18 cellular contexts compared by ENCODE assay signal in genomic region chr16:2253293-2253692, GRCh38. TPM values are rescaled to one million over a fixed set of nuclear protein-coding genes. Genes with fewer than 3 reads are reported as not detected.
DNase-seq lines count a peak whose midpoint lies in the region; ATAC-seq, FAIRE-seq and TF ChIP-seq lines count a peak whose summit lies in the region.
"Had no signal": no experiment of that assay in that cellular context is flagged by ENCODE, and none has a peak within 500 bp of the region (broad histone marks: within the 10 kb centered on the region; RNA-seq: fewer than 3 reads in every experiment).

No MANE protein-coding gene starts in this region.

- TF ChIP-seq CTCF in PC-3 (conservative IDR thresholded peaks at IDR 0.05; ENCODE audit: low read depth, low read length) = no peak
- no peak for TF ChIP-seq CTCF in H1 (IDR thresholded peaks at IDR 0.05; ENCODE audit: control extremely low read depth in 1 of 3, insufficient read depth in 1 of 3, low read depth in 1 of 3, low read length in 3 of 3)
- TF ChIP-seq CTCF in smooth muscle cell (IDR thresholded peaks at IDR 0.05; ENCODE audit: borderline replicate concordance, insufficient read depth, poor library complexity, severe bottlenecking) = no peak
- no peak for TF ChIP-seq CTCF in brain microvascular endothelial cell (IDR thresholded peaks at IDR 0.05; ENCODE audit: low read depth, low read length, missing control alignments)

- no peak overlapping the region for H4K8ac ChIP-seq in H1 (ENCODE audit: extremely low read depth, insufficient read depth, low read length)

- POLR2A ChIA-PET in PC-3 (lab: Charles Lee; ENCODE audit: unreplicated experiment) = no interaction called here
- POLR2A ChIA-PET in H1 (lab: Charles Lee; ENCODE audit: partially characterized antibody) = interaction anchor here (0.6 to 13.9 kb wide), 11 partner anchors 13 to 262 kb away, joined by 3 to 228 read pairs (median 9); partner anchors contain the start of genes DNASE1L2, E4F1, RNPS1 and TRAF7

- H3K9me3 ChIP-seq in PC-3 (ENCODE audit: low read length) (no peaks in the 10 kb centered on the region), H1 (ENCODE audit: insufficient read depth in 2 of 2, low read depth in 1 of 2, low read length in 1 of 2) (no peaks in the 10 kb centered on the region), smooth muscle cell (replicated peaks; ENCODE audit: low read depth) (no peaks in the 10 kb centered on the region)
- H3K9me3 ChIP-seq: body of pancreas, sigmoid colon had no signal

- no peak overlapping the region for H3K4me3 ChIP-seq in PC-3 (ENCODE audit: low read length)
- no peak overlapping the region for H3K4me3 ChIP-seq in H1 (ENCODE audit: extremely low read depth in 1 of 4, insufficient read depth in 2 of 4, low read depth in 3 of 4, low read length in 4 of 4)
- H3K4me3 ChIP-seq in smooth muscle cell = no peak overlapping the region
- H3K4me3 ChIP-seq in brain microvascular endothelial cell (ENCODE audit: low read depth, low read length) = no peak overlapping the region
- H3K4me3 ChIP-seq: body of pancreas, sigmoid colon had no signal

- peaks cover 23% of the 10 kb centered on the region for H3K36me3 ChIP-seq in PC-3 (ENCODE audit: low read depth, low read length)
- peaks cover 27 to 61% (median 47%) of the 10 kb centered on the region in 4 experiments for H3K36me3 ChIP-seq in H1 (ENCODE audit: control insufficient read depth in 2 of 4, insufficient read depth in 4 of 4, low read length in 3 of 4)
- H3K36me3 ChIP-seq in smooth muscle cell (ENCODE audit: low read depth) = peaks cover 5% of the 10 kb centered on the region
- H3K36me3 ChIP-seq in brain microvascular endothelial cell (replicated peaks) = peaks cover 55% of the 10 kb centered on the region

- H3K23me2 ChIP-seq in H1 (ENCODE audit: low read depth, low read length) = peaks cover 5% of the 10 kb centered on the region; the same call in 1 of the 2 replicates

- peaks cover 9% of the 10 kb centered on the region for H3K4me1 ChIP-seq in PC-3 (ENCODE audit: insufficient read depth, low read length)
- H3K4me1 ChIP-seq in H1 (replicated peaks in 1 of 4; ENCODE audit: control insufficient read depth in 3 of 4, insufficient read depth in 4 of 4, low read length in 3 of 4) = peaks cover 4 to 6% (median 5%) of the 10 kb centered on the region in 4 experiments; a peak in 6 of 7 replicates
- H3K4me1 ChIP-seq in smooth muscle cell (ENCODE audit: low read depth) = peaks cover 11% of the 10 kb centered on the region

- H3K9ac ChIP-seq in PC-3 (ENCODE audit: low read length) (no peak overlapping the region), H1 (replicated peaks in 1 of 4; ENCODE audit: extremely low read depth in 1 of 4, low read depth in 3 of 4, low read length in 3 of 4) (no peak overlapping the region), smooth muscle cell (ENCODE audit: low read depth) (no peak overlapping the region)

- TF ChIP-seq POLR2A in H1 (IDR thresholded peaks at IDR 0.05; ENCODE audit: control extremely low read depth in 1 of 2, low read depth in 2 of 2, low read length in 2 of 2) = no peak

- peaks cover 4% of the 10 kb centered on the region for H3F3A ChIP-seq in PC-3 (ENCODE audit: low read length, unreplicated experiment)
- H3F3A ChIP-seq in smooth muscle cell (ENCODE audit: low read depth) = peaks cover 27% of the 10 kb centered on the region

- no peak overlapping the region for H3K23ac ChIP-seq in H1 (ENCODE audit: insufficient read length)

- H3K79me2 ChIP-seq in PC-3 (ENCODE audit: low read length) (peaks cover 25% of the 10 kb centered on the region), H1 (ENCODE audit: control insufficient read depth in 1 of 2, insufficient read depth in 2 of 2, low read length in 2 of 2) (peaks cover 0 to 29% of the 10 kb centered on the region in 2 experiments; a peak in 2 of 4 replicates), smooth muscle cell (ENCODE audit: low read depth) (peaks cover 26% of the 10 kb centered on the region)

- TF ChIP-seq EP300 in H1 (IDR thresholded peaks at IDR 0.05; ENCODE audit: borderline replicate concordance in 1 of 2, low read depth in 2 of 2, low read length in 2 of 2) = no peak

- CTCF ChIA-PET in activated CD8-positive, alpha-beta memory T cell treated with anti-CD3 and anti-CD28 coated beads, Interleukin-2, amount 10 ng/mL, durations not matched to agents 7 days and 5 days (lab: Charles Lee) = interaction anchor here (0.7 to 4.1 kb wide), 3 partner anchors 9 to 27 kb away, joined by 3 to 18 read pairs (median 8); no protein-coding TSS in a partner anchor
- CTCF ChIA-PET in PC-3 (lab: Charles Lee) (no interaction called here), H1 (lab: Charles Lee; ENCODE audit: partially characterized antibody) (interaction anchor here (1.1 to 2.6 kb wide), 7 partner anchors 10 to 174 kb away, joined by 3 to 10 read pairs (median 4); no protein-coding TSS in a partner anchor)

- ATAC-seq in activated CD8-positive, alpha-beta memory T cell treated with anti-CD3 and anti-CD28 coated beads, Interleukin-2, amount 10 ng/mL, durations not matched to agents 7 days and 5 days = no peak
- ATAC-seq in PC-3 = no peak
- ATAC-seq: activated T-cell treated with anti-CD3 and anti-CD28 coated beads, Interleukin-2, amount 50 U/mL, for 72 hours; body of pancreas had no signal

- no peaks in the 10 kb centered on the region for H3K9me2 ChIP-seq in PC-3 (replicated peaks; ENCODE audit: low read length)

- no peak overlapping the region; the same call in 1 of the 2 replicates for H2BK5ac ChIP-seq in H1 (ENCODE audit: low read depth, low read length)

- no peaks in the 10 kb centered on the region for H3K27me3 ChIP-seq in PC-3 (ENCODE audit: low read length)
- no peaks in the 10 kb centered on the region for H3K27me3 ChIP-seq in H1 (replicated peaks in 1 of 4; ENCODE audit: control insufficient read depth in 3 of 4, extremely low read depth in 1 of 4, insufficient read depth in 3 of 4, low read length in 3 of 4)
- no peaks in the 10 kb centered on the region for H3K27me3 ChIP-seq in smooth muscle cell (ENCODE audit: low read depth)
- H3K27me3 ChIP-seq in brain microvascular endothelial cell (replicated peaks) = no peaks in the 10 kb centered on the region
- H3K27me3 ChIP-seq: body of pancreas, sigmoid colon had no signal

- H3K27ac ChIP-seq in PC-3 (ENCODE audit: low read length) (no peak overlapping the region), H1 (ENCODE audit: low read depth, low read length) (no peak overlapping the region), smooth muscle cell (ENCODE audit: low read depth) (peak overlapping the region; percentile 73), brain microvascular endothelial cell (no peak overlapping the region)

- no peak overlapping the region for H3K4me3 Mint-ChIP-seq in activated CD8-positive, alpha-beta memory T cell treated with anti-CD3 and anti-CD28 coated beads, Interleukin-2, amount 10 ng/mL, durations not matched to agents 7 days and 5 days
- H3K4me3 Mint-ChIP-seq: activated T-cell treated with anti-CD3 and anti-CD28 coated beads, Interleukin-2, amount 50 U/mL, for 72 hours had no signal

- H4K20me1 ChIP-seq in PC-3 (ENCODE audit: low read length) = 0 out of 2 replicates have a peak, but pooled peaks cover 8% of the 10 kb centered on the region
- H4K20me1 ChIP-seq in H1 (replicated peaks in 1 of 2; ENCODE audit: control insufficient read depth in 1 of 2, insufficient read depth in 2 of 2, low read length in 2 of 2) = peaks cover 15 to 18% of the 10 kb centered on the region in 2 experiments
- peaks cover 34% of the 10 kb centered on the region for H4K20me1 ChIP-seq in smooth muscle cell (ENCODE audit: low read depth)

- no peak overlapping the region for H3K18ac ChIP-seq in H1 (ENCODE audit: extremely low read depth, low read length)

- H3K79me1 ChIP-seq in H1 (ENCODE audit: low read depth, low read length) = peaks cover 8% of the 10 kb centered on the region; the same call in 1 of the 2 replicates

- in situ Hi-C loops in brain microvascular endothelial cell (cut with HindIII; ENCODE audit: low pct_ligation_motif_present, low sequenced_read_pairs) = no loop called here

- H2BK12ac ChIP-seq in H1 (ENCODE audit: low read depth, low read length) = no peak overlapping the region

- H3K4me2 ChIP-seq in PC-3 (ENCODE audit: low read length) (no peak overlapping the region), H1 (ENCODE audit: insufficient read depth in 1 of 2, low read depth in 2 of 2, low read length in 2 of 2) (no peak overlapping the region), smooth muscle cell (no peak overlapping the region)

- no peak overlapping the region for H4K91ac ChIP-seq in H1 (replicated peaks; ENCODE audit: insufficient read length, low read length)

- no peak overlapping the region for H2AK5ac ChIP-seq in H1 (ENCODE audit: low read depth, low read length)

- H2BK15ac ChIP-seq in H1 (ENCODE audit: low read length) = no peak overlapping the region

- no peak overlapping the region for H2BK120ac ChIP-seq in H1 (replicated peaks; ENCODE audit: low read depth, low read length)

- H3K4ac ChIP-seq in H1 (replicated peaks; ENCODE audit: insufficient read length, low read depth, low read length) = no peak overlapping the region

- TSS peak; percentile 21 for BruUV-seq in PC-3 (replicated peaks; lab: Mats Ljungman, UMichigan)

- intact Hi-C loops in PC-3 (cut with micrococcal nuclease) = no loop called here

- H3K14ac ChIP-seq in H1 (ENCODE audit: insufficient read length) = no peak overlapping the region

- H3K36me3 Mint-ChIP-seq in activated CD8-positive, alpha-beta memory T cell treated with anti-CD3 and anti-CD28 coated beads, Interleukin-2, amount 10 ng/mL, durations not matched to agents 7 days and 5 days = peaks cover 47% of the 10 kb centered on the region

- no peak overlapping the region for H2BK20ac ChIP-seq in H1 (ENCODE audit: low read length)

- no peak overlapping the region for H4K5ac ChIP-seq in H1 (ENCODE audit: insufficient read length, low read depth, low read length)

- H3K56ac ChIP-seq in H1 (replicated peaks; ENCODE audit: insufficient read length, low read depth, low read length) = no peak overlapping the region

- H3K4me1 Mint-ChIP-seq in activated CD8-positive, alpha-beta memory T cell treated with anti-CD3 and anti-CD28 coated beads, Interleukin-2, amount 10 ng/mL, durations not matched to agents 7 days and 5 days = peaks cover 11% of the 10 kb centered on the region

- no peak overlapping the region for H2AFZ ChIP-seq in PC-3 (ENCODE audit: low read length)
- no peak overlapping the region for H2AFZ ChIP-seq in H1 (ENCODE audit: low read length)
- no peak overlapping the region for H2AFZ ChIP-seq in smooth muscle cell (ENCODE audit: low read depth)

- peak overlapping the region; percentile 36 for H3K27ac Mint-ChIP-seq in activated CD8-positive, alpha-beta memory T cell treated with anti-CD3 and anti-CD28 coated beads, Interleukin-2, amount 10 ng/mL, durations not matched to agents 7 days and 5 days
- H3K27ac Mint-ChIP-seq: activated T-cell treated with anti-CD3 and anti-CD28 coated beads, Interleukin-2, amount 50 U/mL, for 72 hours had no signal

- H3K9me3 Mint-ChIP-seq in activated CD8-positive, alpha-beta memory T cell treated with anti-CD3 and anti-CD28 coated beads, Interleukin-2, amount 10 ng/mL, durations not matched to agents 7 days and 5 days (ENCODE audit: low read depth) = no peaks in the 10 kb centered on the region
- H3K9me3 Mint-ChIP-seq: activated T-cell treated with anti-CD3 and anti-CD28 coated beads, Interleukin-2, amount 50 U/mL, for 72 hours had no signal

- FAIRE-seq in H1 (lab: Jason Lieb, UNC) = no peak
- FAIRE-seq: D721Med had no signal

- H3K27me3 Mint-ChIP-seq in activated CD8-positive, alpha-beta memory T cell treated with anti-CD3 and anti-CD28 coated beads, Interleukin-2, amount 10 ng/mL, durations not matched to agents 7 days and 5 days = no peaks in the 10 kb centered on the region

- WGBS in H1 (ENCODE audit: extremely low coverage in 1 of 2, insufficient coverage in 1 of 2, insufficient read length in 1 of 2, insufficient replicate concordance in 2 of 2, low coverage in 1 of 2, low lambda C conversion rate in 2 of 2, missing lambda C conversion rate in 1 of 2), 2 experiments = 91% methylated on average over 10 of the region's 11 CpGs; no CpG with 5 or more reads in 1 of the 2 experiments
- 95% methylated on average over 11 of the region's 11 CpGs for WGBS in smooth muscle cell (ENCODE audit: low lambda C conversion rate)

- no peak for TF ChIP-seq RAD21 in H1 (IDR thresholded peaks at IDR 0.05 in 1 of 2, conservative IDR thresholded peaks at IDR 0.05 in 1 of 2; ENCODE audit: low read depth in 2 of 2, low read length in 2 of 2)

- DNase-seq in activated CD8-positive, alpha-beta memory T cell treated with anti-CD3 and anti-CD28 coated beads, Interleukin-2, amount 10 ng/mL, durations not matched to agents 7 days and 5 days = no peak
- no peak for DNase-seq in activated CD8-positive, alpha-beta memory T cell treated with anti-CD3 and anti-CD28 coated beads for 24 hours
- no peak for DNase-seq in PC-3
- DNase-seq in H1 (ENCODE audit: low read depth in 1 of 2, low spot score in 2 of 2) = no peak
- DNase-seq in smooth muscle cell (lab: John Stamatoyannopoulos, UW; ENCODE audit: unreplicated experiment) = no peak
- DNase-seq in NCI-H1092 (lab: John Stamatoyannopoulos, UW) = no peak
- no peak for DNase-seq in NCI-H187 (lab: John Stamatoyannopoulos, UW)
- DNase-seq in brain microvascular endothelial cell = no peak
- DNase-seq: activated T-cell treated with anti-CD3 and anti-CD28 coated beads, Interleukin-2, amount 50 U/mL, for 72 hours; body of pancreas; effector CD8-positive, alpha-beta T cell; NCI-H1092 treated with DMSO at 0.1 percent for 48 hours; NCI-H524; sigmoid colon; stimulated activated CD4-positive, alpha-beta T cell treated with anti-CD3 and anti-CD28 coated beads, Interleukin-4, amount 100 ng/mL, for 4 hours; stimulated activated naive CD4-positive, alpha-beta T cell; SW 1271 had no signal

RNA-seq across cellular contexts. Expression of gene ECI1, which starts 1.9 kb away (rescaled TPM):
- total RNA-seq in activated CD8-positive, alpha-beta memory T cell treated with anti-CD3 and anti-CD28 coated beads, Interleukin-2, amount 10 ng/mL, durations not matched to agents 7 days and 5 days = 10 to 100 TPM; 48.9 to 57.3 TPM
- total RNA-seq in PC-3 (2014; rRNA removed) (71.7 and 90.5 TPM in 2 replicates), smooth muscle cell (23.6 and 45.7 TPM in 2 replicates)
- 79.5 and 80.0 TPM in 2 replicates for total RNA-seq in H1 (2021; fragmentation: NEBNext Ultra II Directional; extraction: Animal tissue kit (Norgen Biotek cat#: 25700))
- polyA plus RNA-seq in H1 (2011; rRNA removed) (151 and 154 TPM in 2 replicates), smooth muscle cell (86.9 and 89.2 TPM in 2 replicates)
- 133 TPM for polyA plus RNA-seq in H1 (2011; cell fraction: cytosol; rRNA removed)
- 128 TPM for polyA plus RNA-seq in H1 (2011; cell fraction: nucleus; rRNA removed)
- polyA plus RNA-seq in H1 (2012, experiment 1 of 2) = 67.8 to 120 TPM (median 104 TPM) in 4 replicates
- 83.0 TPM for polyA plus RNA-seq in H1 (2012, experiment 2 of 2)
- polyA plus RNA-seq in H1 (2013, experiment 1 of 2) = 59.9 TPM
- 52.9 TPM for polyA plus RNA-seq in H1 (2013, experiment 2 of 2)
- polyA minus RNA-seq in H1 (2011; rRNA and poly(A)+ RNA removed) = 20.6 and 24.2 TPM in 2 replicates
- polyA minus RNA-seq in H1 (2011; cell fraction: cytosol; rRNA and poly(A)+ RNA removed) = 42.8 TPM
- polyA minus RNA-seq in H1 (2011; cell fraction: nucleus; rRNA and poly(A)+ RNA removed) = 39.6 TPM

RNA-seq across cellular contexts. Expression of gene RNPS1, which starts 14.6 kb away (rescaled TPM):
- total RNA-seq in activated CD8-positive, alpha-beta memory T cell treated with anti-CD3 and anti-CD28 coated beads, Interleukin-2, amount 10 ng/mL, durations not matched to agents 7 days and 5 days = 100 to 1,000 TPM; 310 to 324 TPM
- total RNA-seq in PC-3 (2014; rRNA removed) (131 and 154 TPM in 2 replicates), smooth muscle cell (82.9 and 87.9 TPM in 2 replicates)
- 330 and 357 TPM in 2 replicates for total RNA-seq in H1 (2021; fragmentation: NEBNext Ultra II Directional; extraction: Animal tissue kit (Norgen Biotek cat#: 25700))
- polyA plus RNA-seq in H1 (2011; rRNA removed) (350 and 516 TPM in 2 replicates), smooth muscle cell (192 and 206 TPM in 2 replicates)
- polyA plus RNA-seq in H1 (2011; cell fraction: cytosol; rRNA removed) = 390 TPM
- 343 TPM for polyA plus RNA-seq in H1 (2011; cell fraction: nucleus; rRNA removed)
- polyA plus RNA-seq in H1 (2012, experiment 1 of 2) = 265 to 341 TPM (median 323 TPM) in 4 replicates
- polyA plus RNA-seq in H1 (2012, experiment 2 of 2) = 331 TPM
- polyA plus RNA-seq in H1 (2013, experiment 1 of 2) = 282 TPM
- 281 TPM for polyA plus RNA-seq in H1 (2013, experiment 2 of 2)
- polyA minus RNA-seq in H1 (2011; rRNA and poly(A)+ RNA removed) = 137 and 199 TPM in 2 replicates
- 150 TPM for polyA minus RNA-seq in H1 (2011; cell fraction: cytosol; rRNA and poly(A)+ RNA removed)
- 141 TPM for polyA minus RNA-seq in H1 (2011; cell fraction: nucleus; rRNA and poly(A)+ RNA removed)

RNA-seq across cellular contexts. Expression of gene DNASE1L2, which starts 17.0 kb away (rescaled TPM):
- total RNA-seq in activated CD8-positive, alpha-beta memory T cell treated with anti-CD3 and anti-CD28 coated beads, Interleukin-2, amount 10 ng/mL, durations not matched to agents 7 days and 5 days = 1 to 10 TPM; 1.5 to 2.0 TPM
- total RNA-seq in PC-3 (2014; rRNA removed) = 1.6 and 2.7 TPM in 2 replicates
- 0.19 and 0.35 TPM in 2 replicates for total RNA-seq in H1 (2021; fragmentation: NEBNext Ultra II Directional; extraction: Animal tissue kit (Norgen Biotek cat#: 25700))
- polyA plus RNA-seq in H1 (2011; rRNA removed) = 0.75 and 0.97 TPM in 2 replicates
- polyA plus RNA-seq in H1 (2011; cell fraction: cytosol; rRNA removed) = 0.41 TPM
- polyA plus RNA-seq in H1 (2011; cell fraction: nucleus; rRNA removed) = 2.0 TPM
- polyA plus RNA-seq in H1 (2012, experiment 1 of 2) = 0.20 to 0.64 TPM (median 0.42 TPM) in 4 replicates
- polyA plus RNA-seq in H1 (2012, experiment 2 of 2) = 0.24 TPM
- polyA plus RNA-seq in H1 (2013, experiment 1 of 2) = 0.28 TPM
- polyA plus RNA-seq in H1 (2013, experiment 2 of 2) = 0.22 TPM
- polyA minus RNA-seq in H1 (2011; rRNA and poly(A)+ RNA removed) = 0.09 and 0.12 TPM in 2 replicates
- not detected for polyA minus RNA-seq in H1 (2011; cell fraction: cytosol; rRNA and poly(A)+ RNA removed)
- polyA minus RNA-seq in H1 (2011; cell fraction: nucleus; rRNA and poly(A)+ RNA removed) = 0.60 TPM
- total RNA-seq in smooth muscle cell = 0.13 TPM in 1 of 2 replicates, not detected in the other
- 0.25 and 1.6 TPM in 2 replicates for polyA plus RNA-seq in smooth muscle cell

RNA-seq across cellular contexts. Expression of gene E4F1, which starts 29.9 kb away (rescaled TPM):
- total RNA-seq in activated CD8-positive, alpha-beta memory T cell treated with anti-CD3 and anti-CD28 coated beads, Interleukin-2, amount 10 ng/mL, durations not matched to agents 7 days and 5 days = 10 to 100 TPM; 31.3 to 37.1 TPM
- total RNA-seq in PC-3 (2014; rRNA removed) (49.0 and 57.7 TPM in 2 replicates), smooth muscle cell (12.1 and 17.1 TPM in 2 replicates)
- 21.9 and 22.2 TPM in 2 replicates for total RNA-seq in H1 (2021; fragmentation: NEBNext Ultra II Directional; extraction: Animal tissue kit (Norgen Biotek cat#: 25700))
- polyA plus RNA-seq in H1 (2011; rRNA removed) (27.0 and 34.2 TPM in 2 replicates), smooth muscle cell (22.4 and 25.9 TPM in 2 replicates)
- polyA plus RNA-seq in H1 (2011; cell fraction: cytosol; rRNA removed) = 31.8 TPM
- 122 TPM for polyA plus RNA-seq in H1 (2011; cell fraction: nucleus; rRNA removed)
- polyA plus RNA-seq in H1 (2012, experiment 1 of 2) = 10.7 to 22.9 TPM (median 21.9 TPM) in 4 replicates
- polyA plus RNA-seq in H1 (2012, experiment 2 of 2) = 12.4 TPM
- polyA plus RNA-seq in H1 (2013, experiment 1 of 2) = 15.0 TPM
- 11.6 TPM for polyA plus RNA-seq in H1 (2013, experiment 2 of 2)
- polyA minus RNA-seq in H1 (2011; rRNA and poly(A)+ RNA removed) = 7.6 and 10.1 TPM in 2 replicates
- polyA minus RNA-seq in H1 (2011; cell fraction: cytosol; rRNA and poly(A)+ RNA removed) = 18.4 TPM
- 24.6 TPM for polyA minus RNA-seq in H1 (2011; cell fraction: nucleus; rRNA and poly(A)+ RNA removed)

RNA-seq across cellular contexts. Expression of gene PGP, which starts 38.7 kb away (rescaled TPM):
- 10 to 100 TPM; 29.8 to 34.8 TPM for total RNA-seq in activated CD8-positive, alpha-beta memory T cell treated with anti-CD3 and anti-CD28 coated beads, Interleukin-2, amount 10 ng/mL, durations not matched to agents 7 days and 5 days
- 46.0 and 58.1 TPM in 2 replicates for total RNA-seq in PC-3 (2014; rRNA removed)
- total RNA-seq in H1 (2021; fragmentation: NEBNext Ultra II Directional; extraction: Animal tissue kit (Norgen Biotek cat#: 25700)) = 30.9 and 32.6 TPM in 2 replicates
- 55.9 and 63.9 TPM in 2 replicates for polyA plus RNA-seq in H1 (2011; rRNA removed)
- 44.0 TPM for polyA plus RNA-seq in H1 (2011; cell fraction: cytosol; rRNA removed)
- polyA plus RNA-seq in H1 (2011; cell fraction: nucleus; rRNA removed) = 81.1 TPM
- polyA plus RNA-seq in H1 (2012, experiment 1 of 2) = 20.8 to 40.2 TPM (median 35.0 TPM) in 4 replicates
- 26.7 TPM for polyA plus RNA-seq in H1 (2012, experiment 2 of 2)
- polyA plus RNA-seq in H1 (2013, experiment 1 of 2) = 54.8 TPM
- 48.7 TPM for polyA plus RNA-seq in H1 (2013, experiment 2 of 2)
- 9.5 and 10.9 TPM in 2 replicates for polyA minus RNA-seq in H1 (2011; rRNA and poly(A)+ RNA removed)
- 18.8 TPM for polyA minus RNA-seq in H1 (2011; cell fraction: cytosol; rRNA and poly(A)+ RNA removed)
- 28.7 TPM for polyA minus RNA-seq in H1 (2011; cell fraction: nucleus; rRNA and poly(A)+ RNA removed)
- total RNA-seq in smooth muscle cell = 17.2 and 21.6 TPM in 2 replicates
- polyA plus RNA-seq in smooth muscle cell = 30.1 and 32.9 TPM in 2 replicates
